ENCODE assay signal across 8 cellular contexts in genomic region chr17:76492989-76493501, GRCh38. TPM values are rescaled to one million over a fixed set of nuclear protein-coding genes. Genes with fewer than 3 reads are reported as not detected.
DNase-seq lines count a peak whose midpoint lies in the region; ATAC-seq and TF ChIP-seq lines count a peak whose summit lies in the region.

No MANE protein-coding gene starts in this region.

- no peak for TF ChIP-seq POLR2A in vagina (IDR thresholded peaks at IDR 0.05)

- H3K36me3 ChIP-seq in CD4-positive, alpha-beta memory T cell (ENCODE audit: insufficient read depth, low read length), result no peaks in the 10 kb centered on the region
- H3K36me3 ChIP-seq in esophagus (ENCODE audit: control insufficient read depth in 2 of 2, insufficient read depth in 2 of 2, low read length in 1 of 2) (peaks cover 0 to 7% of the 10 kb centered on the region in 2 donors), vagina (no peaks in the 10 kb centered on the region)

- intact Hi-C loops in CD4-positive, alpha-beta memory T cell (cut with micrococcal nuclease), result no loop called here
- intact Hi-C loops in activated CD8-positive, alpha-beta T cell treated with anti-CD3 and anti-CD28 coated beads for 36 hours (cut with micrococcal nuclease), result no loop called here
- intact Hi-C loops in vagina (cut with DNase I), result loop anchor here (10.0 kb wide), 1 partner anchor 188 kb away; the partner anchor contains the start of gene QRICH2

- H3K27ac ChIP-seq in CD4-positive, alpha-beta memory T cell (ENCODE audit: low read depth, low read length), result peak overlapping the region; percentile 64
- H3K27ac ChIP-seq in esophagus (ENCODE audit: low read depth in 2 of 2, low read length in 1 of 2) (peak overlapping the region; percentile 85 to 97), vagina (peak overlapping the region; percentile 74)

- CTCF ChIA-PET in CD4-positive, alpha-beta memory T cell (lab: Charles Lee; ENCODE audit: partially characterized antibody), result interaction anchor here (0.6 to 3.0 kb wide), 13 partner anchors 8 to 488 kb away, joined by 3 to 23 read pairs (median 4); partner anchors contain the start of genes AANAT, RHBDF2 and SPHK1
- CTCF ChIA-PET in activated CD8-positive, alpha-beta T cell treated with anti-CD3 and anti-CD28 coated beads for 36 hours (lab: Charles Lee), result interaction anchor here (0.8 to 3.8 kb wide), 9 partner anchors 9 to 108 kb away, joined by 3 to 22 read pairs (median 4); partner anchors contain the start of gene AANAT

- peak overlapping the region; percentile 70 to 87 (median 84) for H3K4me3 Mint-ChIP-seq in CD4-positive, alpha-beta memory T cell
- H3K4me3 Mint-ChIP-seq in activated CD8-positive, alpha-beta T cell treated with anti-CD3 and anti-CD28 coated beads for 36 hours, result peak overlapping the region; percentile 58
- no peak overlapping the region for H3K4me3 Mint-ChIP-seq in nephron

- H3K27me3 Mint-ChIP-seq in CD4-positive, alpha-beta memory T cell, result no peaks in the 10 kb centered on the region
- no peaks in the 10 kb centered on the region for H3K27me3 Mint-ChIP-seq in activated CD8-positive, alpha-beta T cell treated with anti-CD3 and anti-CD28 coated beads for 36 hours
- H3K27me3 Mint-ChIP-seq in nephron (ENCODE audit: low read depth), result peaks cover 13% of the 10 kb centered on the region

- peaks cover 17 to 64% (median 42%) of the 10 kb centered on the region in 4 donors for H3K4me1 Mint-ChIP-seq in CD4-positive, alpha-beta memory T cell
- H3K4me1 Mint-ChIP-seq in activated CD8-positive, alpha-beta T cell treated with anti-CD3 and anti-CD28 coated beads for 36 hours (ENCODE audit: low read depth), result peaks cover 55% of the 10 kb centered on the region
- H3K4me1 Mint-ChIP-seq in nephron, result peaks cover 15% of the 10 kb centered on the region

- no peaks in the 10 kb centered on the region for H3K9me3 Mint-ChIP-seq in CD4-positive, alpha-beta memory T cell
- H3K9me3 Mint-ChIP-seq in activated CD8-positive, alpha-beta T cell treated with anti-CD3 and anti-CD28 coated beads for 36 hours, result no peaks in the 10 kb centered on the region
- H3K9me3 Mint-ChIP-seq in nephron, result no peaks in the 10 kb centered on the region

- peak; percentile 15 to 53 (median 37) for DNase-seq in CD4-positive, alpha-beta memory T cell
- no peak for DNase-seq in Jurkat, Clone E6-1 (ENCODE audit: low read depth, low spot score)
- DNase-seq in activated CD8-positive, alpha-beta T cell treated with anti-CD3 and anti-CD28 coated beads for 36 hours, result peak; percentile 80
- DNase-seq in vagina (ENCODE audit: extremely low spot score in 2 of 2), result no peak

- WGBS in esophagus, 2 donors, result 23 to 26% methylated on average over 15 of the region's 15 CpGs

- POLR2A ChIA-PET in CD4-positive, alpha-beta memory T cell (lab: Charles Lee; ENCODE audit: partially characterized antibody), result interaction anchor here (0.6 to 4.8 kb wide), 17 partner anchors 8 to 285 kb away, joined by 3 to 45 read pairs (median 3); partner anchors contain the start of genes PRPSAP1, RHBDF2 and UBE2O
- POLR2A ChIA-PET in activated CD8-positive, alpha-beta T cell treated with anti-CD3 and anti-CD28 coated beads for 36 hours (lab: Charles Lee), result interaction anchor here (1.0 to 3.0 kb wide), 6 partner anchors 10 to 41 kb away, joined by 3 to 7 read pairs (median 3); partner anchors contain the start of gene UBE2O

- H3K9me3 ChIP-seq in CD4-positive, alpha-beta memory T cell (ENCODE audit: control insufficient read depth in 1 of 2, low read length in 2 of 2), result no peaks in the 10 kb centered on the region
- H3K9me3 ChIP-seq in esophagus (ENCODE audit: control insufficient read depth in 2 of 2, insufficient read depth in 1 of 2, low read depth in 1 of 2, low read length in 1 of 2) (no peaks in the 10 kb centered on the region), vagina (no peaks in the 10 kb centered on the region)

- no peaks in the 10 kb centered on the region for H3K27me3 ChIP-seq in CD4-positive, alpha-beta memory T cell (ENCODE audit: insufficient read depth, low read length)
- H3K27me3 ChIP-seq in esophagus (ENCODE audit: control insufficient read depth in 1 of 2, insufficient read depth in 2 of 2, low read length in 2 of 2), result no peaks in the 10 kb centered on the region
- no peaks in the 10 kb centered on the region for H3K27me3 ChIP-seq in vagina

- H3K4me3 ChIP-seq in CD4-positive, alpha-beta memory T cell (ENCODE audit: low read length in 2 of 2), result peak overlapping the region; percentile 34 to 46
- H3K4me3 ChIP-seq in Jurkat, Clone E6-1 (ENCODE audit: low read length), result peak overlapping the region; percentile 20
- H3K4me3 ChIP-seq in esophagus (ENCODE audit: low read depth in 1 of 2, low read length in 2 of 2), result peak overlapping the region in 1 of 2 donors; percentile 2
- peak overlapping the region; percentile 4 to 10 for H3K4me3 ChIP-seq in vagina

- ATAC-seq in GM19452 (IDR thresholded peaks at IDR 0.05; ENCODE audit: unreplicated experiment) (peak; percentile 37), HG02970 (IDR thresholded peaks at IDR 0.05; ENCODE audit: low FRiP score, unreplicated experiment) (no peak)
- ATAC-seq in activated CD8-positive, alpha-beta T cell treated with anti-CD3 and anti-CD28 coated beads for 36 hours, result peak; percentile 64

- peak overlapping the region; percentile 74 to 97 (median 94) for H3K27ac Mint-ChIP-seq in CD4-positive, alpha-beta memory T cell
- peak overlapping the region; percentile 90 for H3K27ac Mint-ChIP-seq in activated CD8-positive, alpha-beta T cell treated with anti-CD3 and anti-CD28 coated beads for 36 hours
- H3K27ac Mint-ChIP-seq in nephron, result peak overlapping the region in 2 of 3 experiments; percentile 21 to 33

- peaks cover 46% of the 10 kb centered on the region for H3K4me1 ChIP-seq in CD4-positive, alpha-beta memory T cell (ENCODE audit: insufficient read depth, low read length)
- H3K4me1 ChIP-seq in esophagus (ENCODE audit: control insufficient read depth in 2 of 2, insufficient read depth in 2 of 2, low read length in 1 of 2) (peaks cover 17 to 35% of the 10 kb centered on the region in 2 donors), vagina (peaks cover 52% of the 10 kb centered on the region)

- TF ChIP-seq CTCF in activated CD8-positive, alpha-beta T cell treated with anti-CD3 and anti-CD28 coated beads for 36 hours (IDR thresholded peaks at IDR 0.05), result no peak
- TF ChIP-seq CTCF in nephron (IDR thresholded peaks at IDR 0.05; ENCODE audit: unreplicated experiment in 3 of 3), result no peak
- no peak for TF ChIP-seq CTCF in vagina (IDR thresholded peaks at IDR 0.05)

- peaks cover 0 to 5% of the 10 kb centered on the region in 2 donors for H3K36me3 Mint-ChIP-seq in CD4-positive, alpha-beta memory T cell
- H3K36me3 Mint-ChIP-seq in activated CD8-positive, alpha-beta T cell treated with anti-CD3 and anti-CD28 coated beads for 36 hours (ENCODE audit: low read depth), result no peaks in the 10 kb centered on the region
- no peaks in the 10 kb centered on the region for H3K36me3 Mint-ChIP-seq in nephron (ENCODE audit: low read depth)

RNA-seq across cellular contexts. Expression of gene RHBDF2, which starts 8.2 kb away (rescaled TPM):
- total RNA-seq in CD4-positive, alpha-beta memory T cell, result 10 to 100 TPM; 50.0 to 62.2 TPM
- 10 to 100 TPM in 1 of 2 donors, 1 to 10 TPM in 1; 5.4 to 15.2 TPM for polyA plus RNA-seq in CD4-positive, alpha-beta memory T cell
- 6.0 TPM for polyA plus RNA-seq in Jurkat, Clone E6-1 (2012; ENCODE audit: insufficient read depth, insufficient read length)
- total RNA-seq in activated CD8-positive, alpha-beta T cell treated with anti-CD3 and anti-CD28 coated beads for 36 hours, result 10 to 100 TPM; 19.9 to 20.4 TPM
- polyA plus RNA-seq in esophagus, result 10 to 100 TPM; 19.4 to 27.3 TPM
- total RNA-seq in vagina, result 34.6 TPM

RNA-seq across cellular contexts. Expression of gene AANAT, which starts 25.6 kb away (rescaled TPM):
- not detected for total RNA-seq in CD4-positive, alpha-beta memory T cell
- polyA plus RNA-seq in CD4-positive, alpha-beta memory T cell, result not detected
- polyA plus RNA-seq in Jurkat, Clone E6-1 (2012; ENCODE audit: insufficient read depth, insufficient read length), result not detected
- under 1 TPM in 1 of 2 experiments, not detected in 1; 0.34 TPM for total RNA-seq in activated CD8-positive, alpha-beta T cell treated with anti-CD3 and anti-CD28 coated beads for 36 hours
- polyA plus RNA-seq in esophagus, result not detected
- not detected for total RNA-seq in vagina

RNA-seq across cellular contexts. Expression of gene UBE2O, which starts 40.1 kb away (rescaled TPM):
- 10 to 100 TPM; 42.5 to 43.7 TPM for total RNA-seq in CD4-positive, alpha-beta memory T cell
- 10 to 100 TPM in 1 of 2 donors, 1 to 10 TPM in 1; 4.5 to 14.6 TPM for polyA plus RNA-seq in CD4-positive, alpha-beta memory T cell
- 29.3 TPM for polyA plus RNA-seq in Jurkat, Clone E6-1 (2012; ENCODE audit: insufficient read depth, insufficient read length)
- 10 to 100 TPM; 36.8 to 39.5 TPM for total RNA-seq in activated CD8-positive, alpha-beta T cell treated with anti-CD3 and anti-CD28 coated beads for 36 hours
- polyA plus RNA-seq in esophagus, result 1 to 10 TPM; 8.1 to 9.2 TPM
- 29.7 TPM for total RNA-seq in vagina

RNA-seq across cellular contexts. Expression of gene CYGB, which starts 44.5 kb away (rescaled TPM):
- not detected for total RNA-seq in CD4-positive, alpha-beta memory T cell
- not detected for polyA plus RNA-seq in CD4-positive, alpha-beta memory T cell
- not detected for polyA plus RNA-seq in Jurkat, Clone E6-1 (2012; ENCODE audit: insufficient read depth, insufficient read length)
- total RNA-seq in activated CD8-positive, alpha-beta T cell treated with anti-CD3 and anti-CD28 coated beads for 36 hours, result under 1 TPM in 1 of 2 experiments, not detected in 1; 0.23 TPM
- polyA plus RNA-seq in esophagus, result 1 to 10 TPM; 3.1 to 3.7 TPM
- 30.0 TPM for total RNA-seq in vagina

RNA-seq across cellular contexts. Expression of gene PRCD, which starts 46.8 kb away (rescaled TPM):
- not detected for total RNA-seq in CD4-positive, alpha-beta memory T cell
- polyA plus RNA-seq in CD4-positive, alpha-beta memory T cell, result not detected
- polyA plus RNA-seq in Jurkat, Clone E6-1 (2012; ENCODE audit: insufficient read depth, insufficient read length), result 1.8 TPM
- not detected for total RNA-seq in activated CD8-positive, alpha-beta T cell treated with anti-CD3 and anti-CD28 coated beads for 36 hours
- polyA plus RNA-seq in esophagus, result 1 to 10 TPM; 1.2 to 3.0 TPM
- 21.4 TPM for total RNA-seq in vagina

Comparison
In these comparisons a context has a peak if more than half of its experiments do, and no peak if none do; other contexts are left out.
1. DNase-seq: peak in CD4-positive, alpha-beta memory T cell (5 of 5) and activated CD8-positive, alpha-beta T cell treated with anti-CD3 and anti-CD28 coated beads for 36 hours (single experiment); none in Jurkat, Clone E6-1 (single experiment) and vagina (0 of 2).
2. H3K27ac Mint-ChIP-seq: peak in every context shown above with its lines; median percentile 94 in CD4-positive, alpha-beta memory T cell; 90 in activated CD8-positive, alpha-beta T cell treated with anti-CD3 and anti-CD28 coated beads for 36 hours; 27 in nephron.
3. H3K4me3 Mint-ChIP-seq: peak in CD4-positive, alpha-beta memory T cell (8 of 8) and activated CD8-positive, alpha-beta T cell treated with anti-CD3 and anti-CD28 coated beads for 36 hours (single experiment); none in nephron (0 of 3).
4. Peak in every context shown above with its lines, with median percentiles within 50 percentile points of each other: H3K27ac ChIP-seq.